Comparison of ENCODE assay signal across 8 cellular contexts in genomic region chr2:156321243-156321904, GRCh38. TPM values are rescaled to one million over a fixed set of nuclear protein-coding genes. Genes with fewer than 3 reads are reported as not detected.
DNase-seq lines count a peak whose midpoint lies in the region; ATAC-seq and TF ChIP-seq lines count a peak whose summit lies in the region.
"Had no signal": no experiment of that assay in that cellular context is flagged by ENCODE, and none has a peak within 500 bp of the region (broad histone marks: within the 10 kb centered on the region; RNA-seq: fewer than 3 reads in every experiment).

No MANE protein-coding gene starts in this region.

- H3K27me3 ChIP-seq in iPS-20b (ENCODE audit: insufficient read depth, low read length), result peaks cover 88% of the 10 kb centered on the region

- no peaks in the 10 kb centered on the region; the same call in 1 of the 2 replicates for H3K9me3 ChIP-seq in iPS-20b (ENCODE audit: insufficient read depth, low read depth, low read length)

- H3K36me3 Mint-ChIP-seq in HFFc6 (ENCODE audit: low read depth), result peaks cover 21% of the 10 kb centered on the region
- peaks cover 21% of the 10 kb centered on the region for H3K36me3 Mint-ChIP-seq in activated naive CD4-positive, alpha-beta T cell treated with anti-CD3 and anti-CD28 coated beads, Interleukin-2, amount 50 U/mL, for 24 hours
- peaks cover 44% of the 10 kb centered on the region for H3K36me3 Mint-ChIP-seq in stimulated activated naive CD8-positive, alpha-beta T cell treated with anti-CD3 and anti-CD28 coated beads, Interleukin-15, Interleukin-2, amounts not matched to agents 100 ng/mL and 50 ng/mL, for 24 hours (ENCODE audit: low read depth)

- H3K27ac Mint-ChIP-seq in HFFc6, result no peak overlapping the region
- peak overlapping the region; percentile 9 for H3K27ac Mint-ChIP-seq in activated naive CD4-positive, alpha-beta T cell treated with anti-CD3 and anti-CD28 coated beads, Interleukin-2, amount 50 U/mL, for 24 hours
- H3K27ac Mint-ChIP-seq in stimulated activated naive CD8-positive, alpha-beta T cell treated with anti-CD3 and anti-CD28 coated beads, Interleukin-15, Interleukin-2, amounts not matched to agents 100 ng/mL and 50 ng/mL, for 24 hours, result peak overlapping the region; percentile 33

- peaks cover 37% of the 10 kb centered on the region for H3K4me1 Mint-ChIP-seq in HFFc6 (ENCODE audit: low read depth)
- H3K4me1 Mint-ChIP-seq in activated naive CD4-positive, alpha-beta T cell treated with anti-CD3 and anti-CD28 coated beads, Interleukin-2, amount 50 U/mL, for 24 hours, result peaks cover 42% of the 10 kb centered on the region
- H3K4me1 Mint-ChIP-seq in stimulated activated naive CD8-positive, alpha-beta T cell treated with anti-CD3 and anti-CD28 coated beads, Interleukin-15, Interleukin-2, amounts not matched to agents 100 ng/mL and 50 ng/mL, for 24 hours (ENCODE audit: low read depth), result peaks cover 59% of the 10 kb centered on the region

- ATAC-seq in GM19397 (IDR thresholded peaks at IDR 0.05; ENCODE audit: unreplicated experiment), result no peak

- peaks cover 45% of the 10 kb centered on the region for H3K27me3 Mint-ChIP-seq in HFFc6 (ENCODE audit: insufficient read depth)
- H3K27me3 Mint-ChIP-seq in activated naive CD4-positive, alpha-beta T cell treated with anti-CD3 and anti-CD28 coated beads, Interleukin-2, amount 50 U/mL, for 24 hours, result peaks cover 52% of the 10 kb centered on the region
- peaks cover 80% of the 10 kb centered on the region for H3K27me3 Mint-ChIP-seq in stimulated activated naive CD8-positive, alpha-beta T cell treated with anti-CD3 and anti-CD28 coated beads, Interleukin-15, Interleukin-2, amounts not matched to agents 100 ng/mL and 50 ng/mL, for 24 hours

- peak overlapping the region; percentile 50; the same call in 1 of the 2 replicates for H3K4me3 ChIP-seq in iPS-20b (ENCODE audit: low read length)
- H3K4me3 ChIP-seq: K562 had no signal

- no peak overlapping the region for H3K27ac ChIP-seq in iPS-20b (ENCODE audit: low read length)

- no peaks in the 10 kb centered on the region for H3K36me3 ChIP-seq in iPS-20b (ENCODE audit: insufficient read depth, low read depth, low read length)

- peaks cover 13% of the 10 kb centered on the region; the same call in 1 of the 2 replicates for H3K4me1 ChIP-seq in iPS-20b (ENCODE audit: insufficient read depth, low read length)

- no peaks in the 10 kb centered on the region for H3K9me3 Mint-ChIP-seq in HFFc6
- H3K9me3 Mint-ChIP-seq in activated naive CD4-positive, alpha-beta T cell treated with anti-CD3 and anti-CD28 coated beads, Interleukin-2, amount 50 U/mL, for 24 hours, result no peaks in the 10 kb centered on the region
- no peaks in the 10 kb centered on the region for H3K9me3 Mint-ChIP-seq in stimulated activated naive CD8-positive, alpha-beta T cell treated with anti-CD3 and anti-CD28 coated beads, Interleukin-15, Interleukin-2, amounts not matched to agents 100 ng/mL and 50 ng/mL, for 24 hours

- DNase-seq in HFFc6 (no peak), glomerular visceral epithelial cell (ENCODE audit: extremely low spot score) (no peak), NCI-H2227 (lab: John Stamatoyannopoulos, UW; ENCODE audit: unreplicated experiment) (no peak)

- H3K9ac ChIP-seq in iPS-20b (ENCODE audit: low read depth, low read length), result no peak overlapping the region

- peak overlapping the region; percentile 77 for H3K4me3 Mint-ChIP-seq in HFFc6
- H3K4me3 Mint-ChIP-seq in activated naive CD4-positive, alpha-beta T cell treated with anti-CD3 and anti-CD28 coated beads, Interleukin-2, amount 50 U/mL, for 24 hours, result peak overlapping the region; percentile 77
- H3K4me3 Mint-ChIP-seq in stimulated activated naive CD8-positive, alpha-beta T cell treated with anti-CD3 and anti-CD28 coated beads, Interleukin-15, Interleukin-2, amounts not matched to agents 100 ng/mL and 50 ng/mL, for 24 hours, result peak overlapping the region; percentile 73

- TF ChIP-seq CTCF in HFFc6 (IDR thresholded peaks at IDR 0.05), result no peak

RNA-seq across cellular contexts. Expression of gene NR4A2, which starts 11.1 kb away (rescaled TPM):
- 1 to 10 TPM; 1.8 to 7.5 (median 5.8) TPM for total RNA-seq in HFFc6 (2021; fragmentation: NEBNext Ultra II Directional; extraction: Animal tissue kit (Norgen Biotek cat#: 25700))
